Comparison of ENCODE assay signal across 9 cellular contexts in genomic region chr5:29905626-29906353, GRCh38.
"Had no signal": no experiment of that assay in that cellular context is flagged by ENCODE, and none has a peak within 500 bp of the region (broad histone marks: within the 10 kb centered on the region; RNA-seq: fewer than 3 reads in every experiment).

No MANE protein-coding gene starts in this region.

- H3K9me3 ChIP-seq: HAP-1 had no signal

- H3K36me3 ChIP-seq: HAP-1 had no signal

- H3K4me3 Mint-ChIP-seq: HFFc6 had no signal

- H3K27ac ChIP-seq: HL-60 had no signal

- H3K4me3 ChIP-seq: HAP-1, K562 had no signal

- DNase-seq: GOT3, H7, HFFc6, IMR-90, KG1 had no signal

- H3K27ac Mint-ChIP-seq: HFFc6 had no signal

- ATAC-seq: HCT116, K562 had no signal
